ENCODE assay signal across 1 cellular context in genomic region chr12:42325326-42325775, GRCh38.
TF ChIP-seq lines count a peak whose summit lies in the region.

No MANE protein-coding gene starts in this region.

TF ChIP-seq in SK-N-SH, 30 proteins besides CTCF, POLR2A, EP300 and RAD21 (continued from another document):
- no peak for TF ChIP-seq REST (IDR thresholded peaks at IDR 0.05; ENCODE audit: low read depth, low read length)
- TF ChIP-seq TEAD4 (IDR thresholded peaks at IDR 0.05; ENCODE audit: borderline replicate concordance, insufficient read depth) = no peak
- TF ChIP-seq NRF1 (IDR thresholded peaks at IDR 0.05; ENCODE audit: low read depth, low read length) = no peak
- TF ChIP-seq FOXM1 (IDR thresholded peaks at IDR 0.05; ENCODE audit: low read depth) = no peak
- no peak for TF ChIP-seq IRF3 (IDR thresholded peaks at IDR 0.05; ENCODE audit: low read depth, low read length)
- TF ChIP-seq PBX3 (IDR thresholded peaks at IDR 0.05) = no peak
TF ChIP-seq in SK-N-SH: peak in this region for 0.
